6 cellular contexts compared by ENCODE assay signal in genomic region chr10:632152-632806, GRCh38. TPM values are rescaled to one million over a fixed set of nuclear protein-coding genes. Genes with fewer than 3 reads are reported as not detected.
DNase-seq lines count a peak whose midpoint lies in the region; ATAC-seq, FAIRE-seq and TF ChIP-seq lines count a peak whose summit lies in the region.
"Not testable (repeated sequence)": the region's sequence is repeated elsewhere in the genome, so short reads cannot be mapped to it uniquely, and the experiment has no call there.

No MANE protein-coding gene starts in this region.

- peaks cover 28% of the 10 kb centered on the region for H3K79me1 ChIP-seq in neuronal stem cell (ENCODE audit: low read depth, low read length)

- peak overlapping the region in 4 of 59 donors; percentile 10 to 74 (median 50) for H3K4me3 ChIP-seq in dorsolateral prefrontal cortex
- H3K4me3 ChIP-seq in HepG2 (replicated peaks in 1 of 3; ENCODE audit: insufficient read depth in 1 of 3, low read depth in 2 of 3, low read length in 3 of 3); neuronal stem cell (ENCODE audit: low read length in 2 of 2); sigmoid colon: not testable (repeated sequence)

- not testable (repeated sequence) for H3K4ac ChIP-seq in neuronal stem cell (ENCODE audit: low read length)

- not testable (repeated sequence) for H3K4me2 ChIP-seq in HepG2 (ENCODE audit: low read depth, low read length); neuronal stem cell (ENCODE audit: insufficient read depth, low read length, poor library complexity, severe bottlenecking)

- intact Hi-C loops in dorsolateral prefrontal cortex (cut with DNase I) = loop anchor here in 1 of 2 donors (10.0 kb wide), 1 partner anchor 153 kb away; no protein-coding TSS in a partner anchor
- intact Hi-C loops in Right ventricle myocardium inferior (cut with DNase I); HepG2 (cut with micrococcal nuclease; ENCODE audit: unreplicated experiment); sigmoid colon (cut with DNase I): not testable (repeated sequence)

- H3K4me1 ChIP-seq in HepG2 (ENCODE audit: insufficient read depth, low read length) (peaks cover 15% of the 10 kb centered on the region), sigmoid colon (peaks cover 0 to 58% (median 44%) of the 10 kb centered on the region in 4 donors)
- H3K4me1 ChIP-seq in neuronal stem cell (ENCODE audit: control insufficient read depth in 2 of 2, insufficient read depth in 1 of 2, low read depth in 1 of 2, low read length in 2 of 2) = not testable (repeated sequence)

- not testable (repeated sequence) for ATAC-seq in Right ventricle myocardium inferior, HepG2

- BruUV-seq in HepG2 (replicated peaks; lab: Mats Ljungman, UMichigan) = not testable (repeated sequence)

- not testable (repeated sequence) for H3K14ac ChIP-seq in neuronal stem cell (ENCODE audit: low read length)

- not testable (repeated sequence) for H3K9ac ChIP-seq in HepG2 (ENCODE audit: insufficient read depth, low read depth, low read length); neuronal stem cell (ENCODE audit: low read depth, low read length, poor library complexity)

- not testable (repeated sequence) for H2BK12ac ChIP-seq in neuronal stem cell (ENCODE audit: low read length)

- H2BK15ac ChIP-seq in neuronal stem cell (ENCODE audit: low read length) = not testable (repeated sequence)

- not testable (repeated sequence) for H4K8ac ChIP-seq in neuronal stem cell (ENCODE audit: low read depth, low read length)

- H3K27me3 ChIP-seq in dorsolateral prefrontal cortex; HepG2 (ENCODE audit: control insufficient read depth in 1 of 2, insufficient read depth in 2 of 2, low read length in 2 of 2); neuronal stem cell (ENCODE audit: control insufficient read depth in 3 of 3, insufficient read depth in 3 of 3, low read depth in 1 of 3, low read length in 3 of 3); sigmoid colon: not testable (repeated sequence)

- not testable (repeated sequence) for TF ChIP-seq RAD21 in HepG2 (CRISPR knock-in tag; IDR thresholded peaks at IDR 0.05)

- not testable (repeated sequence) for H2AK5ac ChIP-seq in neuronal stem cell (ENCODE audit: low read depth, low read length)

- not testable (repeated sequence) for H2BK120ac ChIP-seq in neuronal stem cell (ENCODE audit: low read depth, low read length)

- DNase-seq in dorsolateral prefrontal cortex = peak in 2 of 10 donors; percentile 11 to 25
- DNase-seq in Right ventricle myocardium inferior (ENCODE audit: missing footprints) = peak; percentile 41
- DNase-seq in HepG2 (ENCODE audit: low spot score); neuronal stem cell (ENCODE audit: low spot score): not testable (repeated sequence)
- peak; percentile 53 for DNase-seq in sigmoid colon

- CTCF ChIA-PET in HepG2 (lab: Yijun Ruan, JAX; ENCODE audit: low intra/inter-chr PET ratio, low total read pairs) = not testable (repeated sequence)

- H3K27ac ChIP-seq in dorsolateral prefrontal cortex = peak overlapping the region in 34 of 59 donors; percentile 3 to 100 (median 99)
- H3K27ac ChIP-seq in HepG2 (ENCODE audit: extremely low read length, insufficient read depth, low read length); neuronal stem cell (replicated peaks; ENCODE audit: low read length): not testable (repeated sequence)
- H3K27ac ChIP-seq in sigmoid colon = peak overlapping the region in 3 of 4 donors; percentile 80 to 90 (median 88)
- peak overlapping the region; percentile 12 for H3K27ac ChIP-seq in temporal lobe (ENCODE audit: low read depth, low read length)

- not testable (repeated sequence) for H4K20me1 ChIP-seq in HepG2 (ENCODE audit: insufficient read depth, low read length)

- H3K18ac ChIP-seq in neuronal stem cell (ENCODE audit: low read length) = peak overlapping the region; percentile 35

- TF ChIP-seq EP300 in HepG2 (IDR thresholded peaks at IDR 0.05; ENCODE audit: low read depth in 2 of 2, low read length in 2 of 2); HepG2 (CRISPR knock-in tag; IDR thresholded peaks at IDR 0.05; ENCODE audit: borderline replicate concordance); sigmoid colon (IDR thresholded peaks at IDR 0.05): not testable (repeated sequence)

- H2AFZ ChIP-seq in HepG2 (ENCODE audit: low read length); neuronal stem cell (ENCODE audit: low read length): not testable (repeated sequence)

- not testable (repeated sequence) for H3K23ac ChIP-seq in neuronal stem cell (ENCODE audit: low read depth, low read length, poor library complexity)

- TF ChIP-seq POLR2A in HepG2 (IDR thresholded peaks at IDR 0.05; ENCODE audit: insufficient read depth in 1 of 2, low read depth in 2 of 2, low read length in 2 of 2); sigmoid colon (IDR thresholded peaks at IDR 0.05): not testable (repeated sequence)

- not testable (repeated sequence) for H3K79me2 ChIP-seq in HepG2 (ENCODE audit: insufficient read depth, low read length)

- POLR2A ChIA-PET in HepG2 (lab: Yijun Ruan, JAX) = not testable (repeated sequence)

- not testable (repeated sequence) for TF ChIP-seq CTCF in dorsolateral prefrontal cortex (IDR thresholded peaks at IDR 0.05 in 54 of 56, conservative IDR thresholded peaks at IDR 0.05 in 2 of 56; ENCODE audit: low read depth in 1 of 56, partially characterized antibody in 56 of 56); HepG2 (CRISPR knock-in tag; IDR thresholded peaks at IDR 0.05); sigmoid colon (IDR thresholded peaks at IDR 0.05)

- not testable (repeated sequence) for H4K91ac ChIP-seq in neuronal stem cell (ENCODE audit: low read depth, low read length, poor library complexity)

- in situ Hi-C loops in HepG2 (cut with HindIII; ENCODE audit: extremely low pct_ligation_motif_present, low pct_unique_long_range_greater_than_20kb) = not testable (repeated sequence)

- H2BK5ac ChIP-seq in neuronal stem cell (ENCODE audit: low read length) = not testable (repeated sequence)

- not testable (repeated sequence) for FAIRE-seq in HepG2 (lab: Jason Lieb, UNC)

- H3K9me3 ChIP-seq in HepG2 (ENCODE audit: low read length); neuronal stem cell (replicated peaks in 1 of 2; ENCODE audit: control insufficient read depth in 2 of 2, insufficient read depth in 1 of 2, low read depth in 1 of 2, low read length in 2 of 2); sigmoid colon: not testable (repeated sequence)

- 95% methylated on average over 16 of the region's 52 CpGs for WGBS in HepG2 (ENCODE audit: low lambda C conversion rate)
- WGBS in neuronal stem cell (ENCODE audit: extremely low coverage in 2 of 2, insufficient read length in 2 of 2, insufficient replicate concordance in 1 of 2), 2 donors = no CpG with 5 or more reads among the region's 52 CpGs
- 98% methylated on average over 43 to 51 of the region's 52 CpGs for WGBS in sigmoid colon, 2 donors

- not testable (repeated sequence) for H3K36me3 ChIP-seq in HepG2 (replicated peaks in 1 of 2; ENCODE audit: control insufficient read depth in 1 of 2, insufficient read depth in 2 of 2, low read length in 2 of 2); sigmoid colon
- H3K36me3 ChIP-seq in neuronal stem cell (replicated peaks in 1 of 2; ENCODE audit: control insufficient read depth in 2 of 2, insufficient read depth in 2 of 2, low read length in 2 of 2) = peaks cover 5 to 28% of the 10 kb centered on the region in 2 donors

TF ChIP-seq in HepG2, 621 proteins besides CTCF, POLR2A, EP300 and RAD21:
- 0 out of 2 replicates have a peak, but pooled peaks have one; percentile 58 for TF ChIP-seq HNRNPL (IDR thresholded peaks at IDR 0.05; ENCODE audit: low read depth, low read length)

RNA-seq across cellular contexts. Expression of gene DIP2C, which starts 57.2 kb away (rescaled TPM):
- 100 to 1,000 TPM in 1 of 120 experiments, 10 to 100 TPM in 119; 39.6 to 102 (median 58.2) TPM for total RNA-seq in dorsolateral prefrontal cortex
- 28.3 TPM for total RNA-seq in Right ventricle myocardium inferior
- 2.2 and 2.7 TPM in 2 replicates for total RNA-seq in HepG2 (2016; rRNA removed; fragmentation: Illumina TruSeq; extraction: Trizol)
- 4.0 and 4.2 TPM in 2 replicates for total RNA-seq in HepG2 (2016; cell fraction: cytosol; rRNA removed; fragmentation: Illumina TruSeq; extraction: Trizol; ENCODE audit: low read depth)
- total RNA-seq in HepG2 (2016; cell fraction: insoluble cytoplasmic fraction; rRNA removed; fragmentation: Illumina TruSeq; extraction: Trizol) = 2.2 and 2.3 TPM in 2 replicates
- total RNA-seq in HepG2 (2016; cell fraction: membrane; rRNA removed; fragmentation: Illumina TruSeq; extraction: Trizol) = 2.5 and 3.0 TPM in 2 replicates
- 2.7 and 3.4 TPM in 2 replicates for total RNA-seq in HepG2 (2016; cell fraction: nucleus; rRNA removed; fragmentation: Illumina TruSeq; extraction: Trizol)
- 2.7 and 3.0 TPM in 2 replicates for polyA plus RNA-seq in HepG2 (2011; rRNA removed)
- polyA plus RNA-seq in HepG2 (2011; cell fraction: cytosol; rRNA removed) = 2.9 and 3.2 TPM in 2 replicates
- polyA plus RNA-seq in HepG2 (2011; cell fraction: nucleus; rRNA removed) = 8.3 and 9.5 TPM in 2 replicates
- 3.6 and 4.9 TPM in 2 replicates for polyA plus RNA-seq in HepG2 (2012)
- polyA plus RNA-seq in HepG2 (2016; cell fraction: cytosol; fragmentation: Illumina TruSeq; extraction: Trizol; ENCODE audit: low read depth) = 0.23 TPM in 2 replicates
- 2.0 and 2.4 TPM in 2 replicates for polyA plus RNA-seq in HepG2 (2016; cell fraction: insoluble cytoplasmic fraction; fragmentation: Illumina TruSeq; extraction: Trizol; ENCODE audit: low read depth)
- 0.55 and 0.69 TPM in 2 replicates for polyA plus RNA-seq in HepG2 (2016; cell fraction: membrane; fragmentation: Illumina TruSeq; extraction: Trizol; ENCODE audit: low read depth)
- polyA plus RNA-seq in HepG2 (2016; cell fraction: nucleus; fragmentation: Illumina TruSeq; extraction: Trizol; ENCODE audit: insufficient read depth, low read depth) = 4.2 and 4.7 TPM in 2 replicates
- polyA minus RNA-seq in HepG2 (2011; rRNA and poly(A)+ RNA removed; ENCODE audit: low replicate concordance) = 0.70 and 7.2 TPM in 2 replicates
- 3.9 and 4.3 TPM in 2 replicates for polyA minus RNA-seq in HepG2 (2011; cell fraction: cytosol; rRNA and poly(A)+ RNA removed)
- 7.5 and 9.1 TPM in 2 replicates for polyA minus RNA-seq in HepG2 (2011; cell fraction: nucleus; rRNA and poly(A)+ RNA removed)
- polyA plus RNA-seq in neuronal stem cell (2013, experiment 1 of 2) = 8.1 TPM
- 8.4 TPM for polyA plus RNA-seq in neuronal stem cell (2013, experiment 2 of 2)
- 10 to 100 TPM; 42.1 to 67.9 (median 50.3) TPM for total RNA-seq in sigmoid colon
- 1 to 10 TPM; 1.8 to 5.5 (median 3.0) TPM for polyA plus RNA-seq in sigmoid colon
- 46.0 TPM for total RNA-seq in temporal lobe
